ENCODE assay signal across 27 cellular contexts in genomic region chr18:45049548-45050307, GRCh38.
A peak's percentile ranks its signal among the peaks of the same experiment; 100 is the strongest.
DNase-seq lines count a peak whose midpoint lies in the region; ATAC-seq and TF ChIP-seq lines count a peak whose summit lies in the region.
"Had no signal": no experiment of that assay in that cellular context is flagged by ENCODE, and none has a peak within 500 bp of the region (broad histone marks: within the 10 kb centered on the region; RNA-seq: fewer than 3 reads in every experiment).

No MANE protein-coding gene starts in this region.

- H3K27me3 ChIP-seq in colonic mucosa (no peaks in the 10 kb centered on the region), vagina (no peaks in the 10 kb centered on the region), left lung (no peaks in the 10 kb centered on the region)
- H3K27me3 ChIP-seq in naive thymus-derived CD4-positive, alpha-beta T cell (ENCODE audit: control insufficient read depth in 2 of 2, insufficient read depth in 2 of 2, low read length in 2 of 2), result no peaks in the 10 kb centered on the region
- H3K27me3 ChIP-seq: spleen had no signal

- TF ChIP-seq POLR2A in vagina (IDR thresholded peaks at IDR 0.05), result no peak

- H3K27me3 Mint-ChIP-seq in naive thymus-derived CD4-positive, alpha-beta T cell, result no peaks in the 10 kb centered on the region
- H3K27me3 Mint-ChIP-seq: activated CD8-positive, alpha-beta memory T cell treated with anti-CD3 and anti-CD28 coated beads, Interleukin-2, amount 10 ng/mL, durations not matched to agents 7 days and 5 days had no signal

- no peaks in the 10 kb centered on the region for H3K36me3 Mint-ChIP-seq in naive thymus-derived CD4-positive, alpha-beta T cell
- H3K36me3 Mint-ChIP-seq: CD4-positive, CD25-positive, alpha-beta regulatory T cell; naive thymus-derived CD8-positive, alpha-beta T cell had no signal

- H3K4me3 ChIP-seq in colonic mucosa (no peak overlapping the region), vagina (no peak overlapping the region), left lung (no peak overlapping the region)
- H3K4me3 ChIP-seq in naive thymus-derived CD4-positive, alpha-beta T cell (ENCODE audit: low read length), result no peak overlapping the region
- H3K4me3 ChIP-seq: left ventricle myocardium inferior, spleen had no signal

- peak; percentile 49 for ATAC-seq in naive thymus-derived CD4-positive, alpha-beta T cell
- ATAC-seq in left lung, result no peak
- ATAC-seq: activated CD8-positive, alpha-beta memory T cell treated with anti-CD3 and anti-CD28 coated beads, Interleukin-2, amount 10 ng/mL, durations not matched to agents 7 days and 5 days; naive thymus-derived CD8-positive, alpha-beta T cell had no signal

- no peak overlapping the region for H3K4me3 Mint-ChIP-seq in naive thymus-derived CD4-positive, alpha-beta T cell
- H3K4me3 Mint-ChIP-seq: activated CD8-positive, alpha-beta memory T cell treated with anti-CD3 and anti-CD28 coated beads, Interleukin-2, amount 10 ng/mL, durations not matched to agents 7 days and 5 days; activated naive CD4-positive, alpha-beta T cell treated with anti-CD3 and anti-CD28 coated beads for 36 hours; CD4-positive, CD25-positive, alpha-beta regulatory T cell; naive thymus-derived CD8-positive, alpha-beta T cell had no signal

- H3K27ac ChIP-seq in colonic mucosa (peak overlapping the region; percentile 32), vagina (peak overlapping the region; percentile 60), left lung (no peak overlapping the region)
- H3K27ac ChIP-seq in naive thymus-derived CD4-positive, alpha-beta T cell (ENCODE audit: low read depth, low read length), result no peak overlapping the region
- H3K27ac ChIP-seq: 22Rv1, left ventricle myocardium inferior, spleen had no signal

- H3K9ac ChIP-seq in colonic mucosa (ENCODE audit: low read depth in 2 of 2, low read length in 2 of 2), result no peak overlapping the region

- no peaks in the 10 kb centered on the region for H3K36me3 ChIP-seq in colonic mucosa
- H3K36me3 ChIP-seq in naive thymus-derived CD4-positive, alpha-beta T cell (ENCODE audit: control insufficient read depth in 2 of 3, insufficient read depth in 3 of 3, low read length in 3 of 3), result no peaks in the 10 kb centered on the region
- no peaks in the 10 kb centered on the region for H3K36me3 ChIP-seq in vagina
- no peaks in the 10 kb centered on the region for H3K36me3 ChIP-seq in left lung
- H3K36me3 ChIP-seq: left ventricle myocardium inferior had no signal

- POLR2A ChIA-PET in naive thymus-derived CD4-positive, alpha-beta T cell (lab: Charles Lee), result interaction anchor here (0.6 kb wide), 1 partner anchor 1305 kb away, joined by 3 read pairs; no protein-coding TSS in a partner anchor

- peaks cover 0 to 7% (median 0%) of the 10 kb centered on the region in 11 donors for H3K9me3 Mint-ChIP-seq in naive thymus-derived CD4-positive, alpha-beta T cell

- intact Hi-C loops in colonic mucosa (cut with DNase I) (no loop called here), vagina (cut with DNase I) (no loop called here), left lung (cut with DNase I) (no loop called here)
- intact Hi-C loops in naive thymus-derived CD4-positive, alpha-beta T cell (cut with micrococcal nuclease), result no loop called here

- H3K27ac Mint-ChIP-seq in naive thymus-derived CD4-positive, alpha-beta T cell, result no peak overlapping the region
- H3K27ac Mint-ChIP-seq: activated CD8-positive, alpha-beta memory T cell treated with anti-CD3 and anti-CD28 coated beads, Interleukin-2, amount 10 ng/mL, durations not matched to agents 7 days and 5 days; activated naive CD4-positive, alpha-beta T cell treated with anti-CD3 and anti-CD28 coated beads for 36 hours; CD4-positive, CD25-positive, alpha-beta regulatory T cell; naive thymus-derived CD8-positive, alpha-beta T cell had no signal

- TF ChIP-seq CTCF in colonic mucosa (IDR thresholded peaks at IDR 0.05) (no peak), vagina (IDR thresholded peaks at IDR 0.05) (no peak), left lung (IDR thresholded peaks at IDR 0.05) (no peak)

- DNase-seq in NOMO-1 treated with DMSO at 0.1 percent for 48 hours (lab: John Stamatoyannopoulos, UW; ENCODE audit: unreplicated experiment) (peak; percentile 9), NOMO-1 treated with dmso at 0.1 percent for 144 hours (lab: John Stamatoyannopoulos, UW; ENCODE audit: unreplicated experiment) (no peak), colonic mucosa (no peak), vagina (ENCODE audit: extremely low spot score in 2 of 2) (no peak), left lung (no peak), HUDEP-2 (lab: John Stamatoyannopoulos, UW; ENCODE audit: unreplicated experiment in 76 of 76) (no peak)
- DNase-seq in naive thymus-derived CD4-positive, alpha-beta T cell, result no peak
- DNase-seq in stimulated activated CD4-positive, alpha-beta T cell treated with anti-CD3 and anti-CD28 coated beads, Interleukin-2, amount 100 ng/mL, for 48 hours, result no peak
- DNase-seq: activated CD8-positive, alpha-beta memory T cell treated with anti-CD3 and anti-CD28 coated beads, Interleukin-2, amount 10 ng/mL, durations not matched to agents 7 days and 5 days; activated naive CD4-positive, alpha-beta T cell treated with anti-CD3 and anti-CD28 coated beads for 36 hours; amniotic stem cell; CD4-positive, CD25-positive, alpha-beta regulatory T cell; DND-41; effector memory CD4-positive, alpha-beta T cell; erythroblast; left ventricle myocardium inferior; naive thymus-derived CD8-positive, alpha-beta T cell; NCI-H187; NCI-H2171 treated with DMSO at 0.1 percent for 48 hours; NCI-H524; NK-92 treated with Interleukin-12 subunit alpha and Interleukin-12 subunit beta, amount 100 ng/mL, for 24 hours; retina; SHP77; spleen; SW 1271; T-helper 9 cell had no signal

- H3K4me1 Mint-ChIP-seq in naive thymus-derived CD4-positive, alpha-beta T cell, result no peaks in the 10 kb centered on the region
- H3K4me1 Mint-ChIP-seq: CD4-positive, CD25-positive, alpha-beta regulatory T cell; naive thymus-derived CD8-positive, alpha-beta T cell had no signal

- CTCF ChIA-PET in naive thymus-derived CD4-positive, alpha-beta T cell (lab: Charles Lee), result no interaction called here

- H3K4me1 ChIP-seq in colonic mucosa (no peaks in the 10 kb centered on the region), vagina (peaks cover 18% of the 10 kb centered on the region), left lung (peaks cover 0 to 9% of the 10 kb centered on the region in 2 donors)
- no peaks in the 10 kb centered on the region for H3K4me1 ChIP-seq in naive thymus-derived CD4-positive, alpha-beta T cell (ENCODE audit: control insufficient read depth in 2 of 2, insufficient read depth in 2 of 2, low read length in 2 of 2)
- H3K4me1 ChIP-seq: left ventricle myocardium inferior, spleen had no signal

- H3K9me3 ChIP-seq in colonic mucosa (no peaks in the 10 kb centered on the region), vagina (no peaks in the 10 kb centered on the region), left lung (no peaks in the 10 kb centered on the region)
- H3K9me3 ChIP-seq in naive thymus-derived CD4-positive, alpha-beta T cell (ENCODE audit: control insufficient read depth in 2 of 3, low read length in 3 of 3), result no peaks in the 10 kb centered on the region
- H3K9me3 ChIP-seq: left ventricle myocardium inferior, spleen had no signal

Comparison
In these comparisons a context has a peak if more than half of its experiments do, and no peak if none do; other contexts are left out.
1. H3K27ac ChIP-seq: peak in colonic mucosa (single experiment) and vagina (single experiment); none in naive thymus-derived CD4-positive, alpha-beta T cell (single experiment) and left lung (0 of 2).